ENCODE assay signal across 31 cellular contexts in genomic region chr3:128443771-128444170, GRCh38. TPM values are rescaled to one million over a fixed set of nuclear protein-coding genes. Genes with fewer than 3 reads are reported as not detected.
"Had no signal": no experiment of that assay in that cellular context is flagged by ENCODE, and none has a peak within 500 bp of the region (broad histone marks: within the 10 kb centered on the region; RNA-seq: fewer than 3 reads in every experiment).

No MANE protein-coding gene starts in this region.

- H3K27me3 ChIP-seq: gastrocnemius medialis had no signal

- H3K36me3 ChIP-seq: esophagus squamous epithelium, gastrocnemius medialis, heart right ventricle, left lung, lower lobe of right lung had no signal

- DNase-seq: dermis blood vessel endothelial cell; dorsolateral prefrontal cortex; effector CD4-positive, alpha-beta T cell; effector memory CD4-positive, alpha-beta T cell; erythroblast; esophagus squamous epithelium; foreskin fibroblast; foreskin melanocyte; gastrocnemius medialis; glutamatergic neuron; head of caudate nucleus; heart right ventricle; hippocampal formation; left cardiac atrium; left lung; left ventricle myocardium superior; lower lobe of right lung; mesendoderm; midbrain had no signal

- H3K27ac ChIP-seq: coronary artery, dorsolateral prefrontal cortex, epithelial cell of prostate, esophagus squamous epithelium, gastrocnemius medialis, heart right ventricle, left lung, lower lobe of right lung had no signal

- FAIRE-seq: colon, islet of Langerhans, keratinocyte had no signal

- H3K9me3 ChIP-seq: esophagus squamous epithelium, gastrocnemius medialis, heart right ventricle, left lung, lower lobe of right lung had no signal

- ATAC-seq: esophagus mucosa, gastrocnemius medialis, heart right ventricle, left cardiac atrium, left lung, left ventricle myocardium superior, lower lobe of right lung had no signal

- H3K4me3 ChIP-seq: coronary artery, dorsolateral prefrontal cortex, esophagus squamous epithelium, gastrocnemius medialis, heart right ventricle, left lung, lower lobe of right lung had no signal

- H3K4me1 ChIP-seq: esophagus squamous epithelium, gastrocnemius medialis, heart right ventricle, left lung, lower lobe of right lung had no signal

RNA-seq across cellular contexts. Expression of gene DNAJB8, which starts 22.9 kb away (rescaled TPM):
- total RNA-seq: dermis blood vessel endothelial cell, dorsolateral prefrontal cortex, esophagus mucosa, esophagus squamous epithelium, gastrocnemius medialis, glomerular endothelial cell, heart right ventricle, kidney epithelial cell, left cardiac atrium, left lung, left ventricle myocardium superior, lower leg skin, lower lobe of right lung, lung microvascular endothelial cell, mononuclear cell, mucosa of gallbladder had no signal
- polyA plus RNA-seq: heart right ventricle, keratinocyte had no signal

RNA-seq across cellular contexts. Expression of gene GATA2, which starts 49.2 kb away (rescaled TPM):
- polyA plus RNA-seq: keratinocyte had no signal
